Comparison of ENCODE assay signal across 30 cellular contexts in genomic region chr15:82656641-82657266, GRCh38. TPM values are rescaled to one million over a fixed set of nuclear protein-coding genes. Genes with fewer than 3 reads are reported as not detected.
"Had no signal": no experiment of that assay in that cellular context is flagged by ENCODE, and none has a peak within 500 bp of the region (broad histone marks: within the 10 kb centered on the region; RNA-seq: fewer than 3 reads in every experiment).

No MANE protein-coding gene starts in this region.

- H3K4me1 ChIP-seq: esophagus muscularis mucosa, foreskin keratinocyte, gastrocnemius medialis had no signal

- H3K4me1 Mint-ChIP-seq: activated CD4-positive, alpha-beta T cell treated with anti-CD3 and anti-CD28 coated beads for 36 hours; activated CD4-positive, alpha-beta T cell treated with anti-CD3 and anti-CD28 coated beads, Interleukin-2, amount 10 ng/mL, durations not matched to agents 24 days and 14 days; activated CD8-positive, alpha-beta memory T cell treated with anti-CD3 and anti-CD28 coated beads, Interleukin-2, amount 10 ng/mL, durations not matched to agents 7 days and 5 days; activated naive CD4-positive, alpha-beta T cell treated with anti-CD3 and anti-CD28 coated beads, Interleukin-2, amount 10 ng/mL, durations not matched to agents 7 days and 5 days; activated naive CD8-positive, alpha-beta T cell treated with anti-CD3 and anti-CD28 coated beads, Interleukin-2, amount 10 ng/mL, durations not matched to agents 7 days and 5 days; central memory CD8-positive, alpha-beta T cell had no signal

- DNase-seq: activated CD4-positive, alpha-beta memory T cell treated with anti-CD3 and anti-CD28 coated beads for 36 hours; activated CD4-positive, alpha-beta T cell treated with anti-CD3 and anti-CD28 coated beads for 36 hours; activated CD4-positive, alpha-beta T cell treated with anti-CD3 and anti-CD28 coated beads, Interleukin-2, amount 10 ng/mL, durations not matched to agents 24 days and 14 days; activated CD4-positive, CD25-positive, alpha-beta regulatory T cell; activated CD4-positive, CD25-positive, alpha-beta regulatory T cell treated with anti-CD3 and anti-CD28 coated beads, Interleukin-2, amount 50 U/mL, for 72 hours; activated CD8-positive, alpha-beta memory T cell treated with anti-CD3 and anti-CD28 coated beads, Interleukin-2, amount 10 ng/mL, durations not matched to agents 7 days and 5 days; activated CD8-positive, alpha-beta memory T cell treated with anti-CD3 and anti-CD28 coated beads, Interleukin-2, amount 50 U/mL, for 4 hours; activated CD8-positive, alpha-beta T cell treated with anti-CD3 and anti-CD28 coated beads, Interleukin-2, amount 10 ng/mL, durations not matched to agents 7 days and 5 days; activated gamma-delta T cell; activated naive CD4-positive, alpha-beta T cell; activated naive CD4-positive, alpha-beta T cell treated with anti-CD3 and anti-CD28 coated beads, Interleukin-2, amount 10 ng/mL, durations not matched to agents 7 days and 5 days; activated naive CD8-positive, alpha-beta T cell treated with anti-CD3 and anti-CD28 coated beads, Interleukin-2, amount 10 ng/mL, durations not matched to agents 7 days and 5 days; activated T-cell treated with anti-CD3 and anti-CD28 coated beads, Interleukin-2, amount 50 U/mL, for 1 hour; activated T-cell treated with anti-CD3 and anti-CD28 coated beads, Interleukin-2, amount 50 U/mL, for 48 hours; brain microvascular endothelial cell; dorsolateral prefrontal cortex; effector memory CD4-positive, alpha-beta T cell; erythroblast; foreskin keratinocyte; gastrocnemius medialis; glutamatergic neuron; T-helper 2 cell had no signal

- H3K9me3 ChIP-seq: esophagus muscularis mucosa, gastrocnemius medialis had no signal

- H3K27ac Mint-ChIP-seq: activated CD4-positive, alpha-beta memory T cell treated with anti-CD3 and anti-CD28 coated beads for 36 hours; activated CD4-positive, alpha-beta T cell treated with anti-CD3 and anti-CD28 coated beads for 36 hours; activated CD4-positive, alpha-beta T cell treated with anti-CD3 and anti-CD28 coated beads, Interleukin-2, amount 10 ng/mL, durations not matched to agents 24 days and 14 days; activated CD8-positive, alpha-beta memory T cell treated with anti-CD3 and anti-CD28 coated beads, Interleukin-2, amount 10 ng/mL, durations not matched to agents 7 days and 5 days; activated CD8-positive, alpha-beta T cell treated with anti-CD3 and anti-CD28 coated beads, Interleukin-2, amount 10 ng/mL, durations not matched to agents 7 days and 5 days; activated naive CD4-positive, alpha-beta T cell treated with anti-CD3 and anti-CD28 coated beads, Interleukin-2, amount 10 ng/mL, durations not matched to agents 7 days and 5 days; activated naive CD4-positive, alpha-beta T cell treated with anti-CD3 and anti-CD28 coated beads, Interleukin-2, amount 50 U/mL, for 72 hours; activated naive CD8-positive, alpha-beta T cell treated with anti-CD3 and anti-CD28 coated beads, Interleukin-2, amount 10 ng/mL, durations not matched to agents 7 days and 5 days; dendritic cell treated with granulocyte-macrophage colony-stimulating factor and Interleukin-4, amounts not matched to agents 40 ng/mL and 50 ng/mL, for 4 days had no signal

- H3K36me3 Mint-ChIP-seq: activated CD4-positive, alpha-beta memory T cell treated with anti-CD3 and anti-CD28 coated beads for 36 hours; activated CD8-positive, alpha-beta memory T cell treated with anti-CD3 and anti-CD28 coated beads, Interleukin-2, amount 10 ng/mL, durations not matched to agents 7 days and 5 days; activated naive CD4-positive, alpha-beta T cell treated with anti-CD3 and anti-CD28 coated beads, Interleukin-2, amount 10 ng/mL, durations not matched to agents 7 days and 5 days; activated naive CD4-positive, alpha-beta T cell treated with anti-CD3 and anti-CD28 coated beads, Interleukin-2, amount 50 U/mL, for 72 hours; activated naive CD8-positive, alpha-beta T cell treated with anti-CD3 and anti-CD28 coated beads, Interleukin-2, amount 10 ng/mL, durations not matched to agents 7 days and 5 days had no signal

- H3K36me3 ChIP-seq: brain microvascular endothelial cell, esophagus muscularis mucosa, gastrocnemius medialis had no signal

- H3K9me3 Mint-ChIP-seq: activated CD4-positive, alpha-beta memory T cell treated with anti-CD3 and anti-CD28 coated beads for 36 hours; activated CD4-positive, alpha-beta T cell treated with anti-CD3 and anti-CD28 coated beads, Interleukin-2, amount 10 ng/mL, durations not matched to agents 24 days and 14 days; activated naive CD4-positive, alpha-beta T cell treated with anti-CD3 and anti-CD28 coated beads, Interleukin-2, amount 10 ng/mL, durations not matched to agents 7 days and 5 days; activated naive CD4-positive, alpha-beta T cell treated with anti-CD3 and anti-CD28 coated beads, Interleukin-2, amount 50 U/mL, for 72 hours; activated naive CD8-positive, alpha-beta T cell treated with anti-CD3 and anti-CD28 coated beads, Interleukin-2, amount 10 ng/mL, durations not matched to agents 7 days and 5 days; central memory CD8-positive, alpha-beta T cell; dendritic cell treated with granulocyte-macrophage colony-stimulating factor and Interleukin-4, amounts not matched to agents 40 ng/mL and 50 ng/mL, for 4 days had no signal

- H3K27ac ChIP-seq: brain microvascular endothelial cell, coronary artery, dorsolateral prefrontal cortex, esophagus muscularis mucosa, foreskin keratinocyte, gastrocnemius medialis had no signal

- ATAC-seq: activated CD4-positive, alpha-beta T cell treated with anti-CD3 and anti-CD28 coated beads for 36 hours; activated CD8-positive, alpha-beta memory T cell treated with anti-CD3 and anti-CD28 coated beads, Interleukin-2, amount 10 ng/mL, durations not matched to agents 7 days and 5 days; activated CD8-positive, alpha-beta T cell treated with anti-CD3 and anti-CD28 coated beads, Interleukin-2, amount 10 ng/mL, durations not matched to agents 7 days and 5 days; activated naive CD4-positive, alpha-beta T cell treated with anti-CD3 and anti-CD28 coated beads, Interleukin-2, amount 50 U/mL, for 72 hours; foreskin keratinocyte; gastrocnemius medialis had no signal

- H3K4me3 Mint-ChIP-seq: activated CD4-positive, alpha-beta memory T cell treated with anti-CD3 and anti-CD28 coated beads for 36 hours; activated CD4-positive, alpha-beta T cell treated with anti-CD3 and anti-CD28 coated beads for 36 hours; activated CD4-positive, alpha-beta T cell treated with anti-CD3 and anti-CD28 coated beads, Interleukin-2, amount 10 ng/mL, durations not matched to agents 24 days and 14 days; activated CD8-positive, alpha-beta memory T cell treated with anti-CD3 and anti-CD28 coated beads, Interleukin-2, amount 10 ng/mL, durations not matched to agents 7 days and 5 days; activated CD8-positive, alpha-beta T cell treated with anti-CD3 and anti-CD28 coated beads, Interleukin-2, amount 10 ng/mL, durations not matched to agents 7 days and 5 days; activated naive CD4-positive, alpha-beta T cell treated with anti-CD3 and anti-CD28 coated beads, Interleukin-2, amount 10 ng/mL, durations not matched to agents 7 days and 5 days; activated naive CD8-positive, alpha-beta T cell treated with anti-CD3 and anti-CD28 coated beads, Interleukin-2, amount 10 ng/mL, durations not matched to agents 7 days and 5 days; central memory CD8-positive, alpha-beta T cell; dendritic cell treated with granulocyte-macrophage colony-stimulating factor and Interleukin-4, amounts not matched to agents 40 ng/mL and 50 ng/mL, for 4 days had no signal

- FAIRE-seq: astrocyte had no signal

- H3K27me3 ChIP-seq: brain microvascular endothelial cell, dorsolateral prefrontal cortex, esophagus muscularis mucosa, gastrocnemius medialis had no signal

- H3K4me3 ChIP-seq: coronary artery, dorsolateral prefrontal cortex, esophagus muscularis mucosa, gastrocnemius medialis had no signal

RNA-seq across cellular contexts. Expression of gene CPEB1, which starts 9.6 kb away (rescaled TPM):
- total RNA-seq: activated CD4-positive, alpha-beta T cell treated with anti-CD3 and anti-CD28 coated beads, Interleukin-2, amount 10 ng/mL, durations not matched to agents 24 days and 14 days; activated CD8-positive, alpha-beta memory T cell treated with anti-CD3 and anti-CD28 coated beads, Interleukin-2, amount 10 ng/mL, durations not matched to agents 7 days and 5 days; activated naive CD4-positive, alpha-beta T cell treated with anti-CD3 and anti-CD28 coated beads, Interleukin-2, amount 50 U/mL, for 72 hours; foreskin keratinocyte; T-helper 1 cell treated with Interleukin-12 subunit alpha and Interleukin-12 subunit beta and Interleukin-4 antibody, amounts not matched to agents 30 ng/mL and 1 ng/mL, for 36 hours had no signal
- polyA plus RNA-seq: foreskin keratinocyte had no signal

RNA-seq across cellular contexts. Expression of gene AP3B2, which starts 52.9 kb away (rescaled TPM):
- total RNA-seq: activated CD4-positive, alpha-beta T cell treated with anti-CD3 and anti-CD28 coated beads, Interleukin-2, amount 10 ng/mL, durations not matched to agents 24 days and 14 days; activated CD8-positive, alpha-beta memory T cell treated with anti-CD3 and anti-CD28 coated beads, Interleukin-2, amount 10 ng/mL, durations not matched to agents 7 days and 5 days; activated CD8-positive, alpha-beta T cell treated with anti-CD3 and anti-CD28 coated beads, Interleukin-2, amount 10 ng/mL, durations not matched to agents 7 days and 5 days; bronchial epithelial cell; T-helper 1 cell treated with Interleukin-12 subunit alpha and Interleukin-12 subunit beta and Interleukin-4 antibody, amounts not matched to agents 30 ng/mL and 1 ng/mL, for 36 hours had no signal
